Comparison of ENCODE assay signal across 10 cellular contexts in genomic region chr22:17734197-17734596, GRCh38. TPM values are rescaled to one million over a fixed set of nuclear protein-coding genes. Genes with fewer than 3 reads are reported as not detected.
DNase-seq lines count a peak whose midpoint lies in the region; ATAC-seq and TF ChIP-seq lines count a peak whose summit lies in the region.
"Had no signal": no experiment of that assay in that cellular context is flagged by ENCODE, and none has a peak within 500 bp of the region (broad histone marks: within the 10 kb centered on the region; RNA-seq: fewer than 3 reads in every experiment).

No MANE protein-coding gene starts in this region.

- H3K4me1 Mint-ChIP-seq in CD4-positive, alpha-beta memory T cell = peaks cover 10 to 19% (median 14%) of the 10 kb centered on the region in 4 donors
- H3K4me1 Mint-ChIP-seq in memory B cell (no peaks in the 10 kb centered on the region), Calu3 (ENCODE audit: low read depth, unreplicated experiment) (no peaks in the 10 kb centered on the region)

- DNase-seq in CD4-positive, alpha-beta memory T cell = no peak
- peak; percentile 42 to 43 for DNase-seq in activated T-cell treated with anti-CD3 and anti-CD28 coated beads, Interleukin-2, amount 50 U/mL, for 48 hours
- DNase-seq in memory B cell (ENCODE audit: low spot score in 2 of 2) (no peak), NCI-H524 treated with DMSO at 0.1 percent for 48 hours (lab: John Stamatoyannopoulos, UW) (no peak), amygdala (lab: John Stamatoyannopoulos, UW) (no peak), AML-193 (lab: John Stamatoyannopoulos, UW) (no peak), Calu3 (no peak)
- DNase-seq: NCI-H226 had no signal

- peak overlapping the region; percentile 63 to 87 (median 77) for H3K27ac Mint-ChIP-seq in CD4-positive, alpha-beta memory T cell
- H3K27ac Mint-ChIP-seq in memory B cell (peak overlapping the region; percentile 25), Calu3 (ENCODE audit: unreplicated experiment) (no peak overlapping the region)

- H3K9me3 ChIP-seq in CD4-positive, alpha-beta memory T cell (ENCODE audit: control insufficient read depth in 1 of 2, low read length in 2 of 2) = no peaks in the 10 kb centered on the region
- H3K9me3 ChIP-seq: ascending aorta had no signal

- H3K27me3 Mint-ChIP-seq in CD4-positive, alpha-beta memory T cell = no peaks in the 10 kb centered on the region
- no peaks in the 10 kb centered on the region for H3K27me3 Mint-ChIP-seq in memory B cell
- H3K27me3 Mint-ChIP-seq in Calu3 (ENCODE audit: unreplicated experiment) = no peaks in the 10 kb centered on the region

- peaks cover 11 to 74% of the 10 kb centered on the region in 2 donors for H3K36me3 Mint-ChIP-seq in CD4-positive, alpha-beta memory T cell
- H3K36me3 Mint-ChIP-seq in memory B cell (peaks cover 15% of the 10 kb centered on the region), Calu3 (ENCODE audit: insufficient read depth, unreplicated experiment) (peaks cover 47% of the 10 kb centered on the region)

- BruUV-seq in Calu3 (replicated peaks; lab: Mats Ljungman, UMichigan) = no TSS peak

- POLR2A ChIA-PET in CD4-positive, alpha-beta memory T cell (lab: Charles Lee; ENCODE audit: partially characterized antibody) = no interaction called here

- CTCF ChIA-PET in CD4-positive, alpha-beta memory T cell (lab: Charles Lee; ENCODE audit: partially characterized antibody) = interaction anchor here (1.6 to 1.9 kb wide), 2 partner anchors 8 to 10 kb away, joined by 4 to 7 read pairs; no protein-coding TSS in a partner anchor
- CTCF ChIA-PET in Calu3 (lab: Charles Lee) = interaction anchor here (0.9 to 1.0 kb wide), 2 partner anchors 21 to 175 kb away, joined by 3 to 4 read pairs; no protein-coding TSS in a partner anchor

- no peak overlapping the region for H3K4me3 ChIP-seq in CD4-positive, alpha-beta memory T cell (ENCODE audit: low read length in 2 of 2)
- H3K4me3 ChIP-seq: ascending aorta had no signal

- H3K9me3 Mint-ChIP-seq in CD4-positive, alpha-beta memory T cell = no peaks in the 10 kb centered on the region
- H3K9me3 Mint-ChIP-seq in memory B cell (no peaks in the 10 kb centered on the region), Calu3 (ENCODE audit: low read depth, unreplicated experiment) (no peaks in the 10 kb centered on the region)

- H3K4me1 ChIP-seq in CD4-positive, alpha-beta memory T cell (ENCODE audit: insufficient read depth, low read length) = peaks cover 7% of the 10 kb centered on the region
- H3K4me1 ChIP-seq: ascending aorta had no signal

- H3K4me3 Mint-ChIP-seq in CD4-positive, alpha-beta memory T cell = peak overlapping the region in 1 of 8 donors; percentile 7
- no peak overlapping the region for H3K4me3 Mint-ChIP-seq in memory B cell
- H3K4me3 Mint-ChIP-seq in Calu3 (ENCODE audit: low read depth, unreplicated experiment) = no peak overlapping the region

- no peaks in the 10 kb centered on the region for H3K27me3 ChIP-seq in CD4-positive, alpha-beta memory T cell (ENCODE audit: insufficient read depth, low read length)
- H3K27me3 ChIP-seq: ascending aorta had no signal

- no peak overlapping the region for H3K27ac ChIP-seq in CD4-positive, alpha-beta memory T cell (ENCODE audit: low read depth, low read length)
- H3K27ac ChIP-seq: ascending aorta had no signal

- TF ChIP-seq CTCF in Calu3 (IDR thresholded peaks at IDR 0.05; ENCODE audit: unreplicated experiment) = no peak

- ATAC-seq in HG03108 (IDR thresholded peaks at IDR 0.05; ENCODE audit: unreplicated experiment) (peak; percentile 52), memory B cell (ENCODE audit: low read depth) (no peak)

- peaks cover 25% of the 10 kb centered on the region for H3K36me3 ChIP-seq in CD4-positive, alpha-beta memory T cell (ENCODE audit: insufficient read depth, low read length)

- intact Hi-C loops in CD4-positive, alpha-beta memory T cell (cut with micrococcal nuclease) = no loop called here
- intact Hi-C loops in Calu3 (cut with micrococcal nuclease; ENCODE audit: unreplicated experiment) = no loop called here

RNA-seq across cellular contexts. Expression of gene BID, which starts 40.1 kb away (rescaled TPM):
- total RNA-seq in CD4-positive, alpha-beta memory T cell = 10 to 100 TPM; 22.0 to 23.1 TPM
- 100 to 1,000 TPM in 1 of 2 donors, 10 to 100 TPM in 1; 72.3 to 104 TPM for polyA plus RNA-seq in CD4-positive, alpha-beta memory T cell
- total RNA-seq in Calu3 (2022) = 99.3 and 103 TPM in 2 replicates

Comparison
In these comparisons a context has a peak if more than half of its experiments do, and no peak if none do; other contexts are left out.
1. DNase-seq: peak in activated T-cell treated with anti-CD3 and anti-CD28 coated beads, Interleukin-2, amount 50 U/mL, for 48 hours (2 of 2); none in CD4-positive, alpha-beta memory T cell (0 of 5), memory B cell (0 of 2), NCI-H524 treated with DMSO at 0.1 percent for 48 hours (single experiment), amygdala (0 of 56), AML-193 (0 of 2) and Calu3 (single experiment).